ENCODE assay signal across 24 cellular contexts in the genomic region with DNA sequence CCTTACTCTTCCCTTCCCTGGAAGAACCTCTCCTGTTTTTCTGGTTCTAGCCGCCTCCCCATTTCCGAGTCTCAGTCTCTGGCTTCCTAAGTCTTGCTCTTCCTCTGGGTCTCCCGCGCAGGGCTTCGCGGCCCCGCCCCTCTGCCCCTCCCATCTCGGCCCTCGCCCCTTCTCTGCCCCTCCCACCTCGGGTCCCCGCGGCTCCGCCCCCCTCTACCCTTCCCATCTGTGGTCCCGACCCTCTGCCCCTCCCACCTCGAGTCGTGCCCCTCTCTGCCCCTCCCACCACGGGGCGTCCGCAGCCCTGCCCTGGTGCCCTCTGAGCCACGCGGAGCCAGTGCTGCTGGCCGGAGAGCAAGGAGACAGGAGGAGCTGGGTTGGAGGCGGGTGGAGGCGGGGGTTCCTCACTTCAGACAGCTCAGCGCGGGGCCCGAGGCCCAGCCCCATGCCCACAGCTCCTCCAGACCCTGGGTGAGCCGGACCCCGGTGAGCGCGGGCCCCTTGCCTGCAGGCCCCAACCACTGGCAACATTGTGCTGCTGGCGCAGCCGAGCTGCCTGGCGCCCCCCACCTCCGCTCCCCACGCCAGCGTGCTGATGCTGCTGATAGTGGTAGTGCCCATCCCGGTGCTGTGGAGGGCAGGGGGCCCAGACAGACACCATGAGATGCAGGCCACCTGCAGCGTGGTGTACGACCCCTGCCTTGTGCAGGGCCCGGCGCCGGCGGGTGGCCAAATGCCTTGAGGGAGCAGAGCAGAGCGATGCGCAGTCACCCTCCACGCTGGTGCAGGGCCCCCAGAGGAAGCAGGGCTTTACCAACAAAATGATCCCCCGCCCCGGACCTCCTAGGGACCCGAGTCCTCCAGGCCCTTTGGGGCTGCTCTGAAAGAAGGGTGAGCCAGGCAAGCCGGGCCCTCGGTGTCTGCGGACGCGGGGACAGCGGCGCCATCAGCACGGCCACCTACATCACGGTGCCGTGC.
DNase-seq lines count a peak whose midpoint lies in the region; ATAC-seq, FAIRE-seq and TF ChIP-seq lines count a peak whose summit lies in the region.
"Had no signal": no experiment of that assay in that cellular context is flagged by ENCODE, and none has a peak within 500 bp of the region (broad histone marks: within the 10 kb centered on the region; RNA-seq: fewer than 3 reads in every experiment).

No MANE protein-coding gene starts in this region.

- no peak overlapping the region for H3K27ac Mint-ChIP-seq in natural killer cell treated with Interleukin-12 subunit alpha and Interleukin-12 subunit beta and Interleukin-15 and Interleukin-18, amount 100 ng/mL, for 72 hours
- no peak overlapping the region for H3K27ac Mint-ChIP-seq in natural killer cell
- H3K27ac Mint-ChIP-seq in central memory CD8-positive, alpha-beta T cell (ENCODE audit: low read depth), result no peak overlapping the region
- H3K27ac Mint-ChIP-seq: CD4-positive, CD25-positive, alpha-beta regulatory T cell; HFFc6 had no signal

- H3K9me2 ChIP-seq in OCI-LY7 (ENCODE audit: insufficient read depth, low read length), result no peaks in the 10 kb centered on the region

- H2AFZ ChIP-seq in OCI-LY7 (ENCODE audit: low read length), result no peak overlapping the region
- H2AFZ ChIP-seq: PC-9 had no signal

- peaks cover 19% of the 10 kb centered on the region for H3K9me3 Mint-ChIP-seq in natural killer cell treated with Interleukin-12 subunit alpha and Interleukin-12 subunit beta and Interleukin-15 and Interleukin-18, amount 100 ng/mL, for 72 hours
- peaks cover 7 to 38% of the 10 kb centered on the region in 2 donors for H3K9me3 Mint-ChIP-seq in natural killer cell
- H3K9me3 Mint-ChIP-seq in central memory CD8-positive, alpha-beta T cell, result peaks cover 40% of the 10 kb centered on the region

- no peak for FAIRE-seq in urothelium cell line (lab: Jason Lieb, UNC)
- FAIRE-seq: A204.1, HepG2 had no signal

- POLR2A ChIA-PET in OCI-LY7 (lab: Charles Lee), result interaction anchor here (0.6 kb wide), 1 partner anchor 204 kb away, joined by 4 read pairs; no protein-coding TSS in a partner anchor

- no peak overlapping the region for H3K4me2 ChIP-seq in OCI-LY7 (ENCODE audit: low read length)
- H3K4me2 ChIP-seq: BLaER1, PC-9 had no signal

- no TSS peak for BruUV-seq in OCI-LY7 (replicated peaks; lab: Mats Ljungman, UMichigan)

- no peaks in the 10 kb centered on the region for H4K20me1 ChIP-seq in OCI-LY7 (ENCODE audit: insufficient read depth, low read length)
- H4K20me1 ChIP-seq: BLaER1 had no signal

- no peak overlapping the region for H3K4me3 Mint-ChIP-seq in natural killer cell treated with Interleukin-12 subunit alpha and Interleukin-12 subunit beta and Interleukin-15 and Interleukin-18, amount 100 ng/mL, for 72 hours
- H3K4me3 Mint-ChIP-seq in natural killer cell, result no peak overlapping the region
- H3K4me3 Mint-ChIP-seq in central memory CD8-positive, alpha-beta T cell, result no peak overlapping the region
- H3K4me3 Mint-ChIP-seq: CD4-positive, CD25-positive, alpha-beta regulatory T cell; HFFc6 had no signal

- DNase-seq in natural killer cell treated with Interleukin-12 subunit alpha and Interleukin-12 subunit beta and Interleukin-15 and Interleukin-18, amount 100 ng/mL, for 72 hours (ENCODE audit: low spot score), result no peak
- DNase-seq in natural killer cell (no peak), NCI-H748 treated with DMSO at 0.1 percent for 48 hours (lab: John Stamatoyannopoulos, UW) (peak; percentile 4), urothelium cell line (ENCODE audit: low spot score) (peak; percentile 28), OCI-LY7 (ENCODE audit: low spot score) (no peak)
- no peak for DNase-seq in central memory CD8-positive, alpha-beta T cell (ENCODE audit: low spot score in 2 of 2)
- DNase-seq: CD4-positive, CD25-positive, alpha-beta regulatory T cell; DMS153; DND-41; GOT3; HFFc6; Karpas-422; NCI-H1092 treated with DMSO at 0.1 percent for 48 hours; NCI-H2029; NCI-H526 treated with DMSO at 0.1 percent for 48 hours; NK-92 treated with Interleukin-12 subunit alpha and Interleukin-12 subunit beta, amount 100 ng/mL, for 24 hours; PC-9; Right ventricle myocardium superior had no signal

- H3K27me3 Mint-ChIP-seq in natural killer cell treated with Interleukin-12 subunit alpha and Interleukin-12 subunit beta and Interleukin-15 and Interleukin-18, amount 100 ng/mL, for 72 hours, result no peaks in the 10 kb centered on the region
- no peaks in the 10 kb centered on the region for H3K27me3 Mint-ChIP-seq in natural killer cell (ENCODE audit: low read depth in 2 of 2)
- no peaks in the 10 kb centered on the region for H3K27me3 Mint-ChIP-seq in central memory CD8-positive, alpha-beta T cell
- H3K27me3 Mint-ChIP-seq: CD4-positive, CD25-positive, alpha-beta regulatory T cell had no signal

- H3K36me3 ChIP-seq in OCI-LY7 (ENCODE audit: insufficient read depth, low read length), result no peaks in the 10 kb centered on the region
- H3K36me3 ChIP-seq: BLaER1, HAP-1 had no signal

- H3K4me3 ChIP-seq in OCI-LY7 (ENCODE audit: low read depth, low read length, poor library complexity, severe bottlenecking), result no peak overlapping the region
- H3K4me3 ChIP-seq: BLaER1, HAP-1, PC-9 had no signal

- no peaks in the 10 kb centered on the region for H3K9me3 ChIP-seq in OCI-LY7 (ENCODE audit: low read length)
- H3K9me3 ChIP-seq: HAP-1 had no signal

- TF ChIP-seq CTCF in natural killer cell (IDR thresholded peaks at IDR 0.05) (no peak), OCI-LY7 (conservative IDR thresholded peaks at IDR 0.05; ENCODE audit: low read length) (no peak)

- peaks cover 11% of the 10 kb centered on the region for H3K36me3 Mint-ChIP-seq in natural killer cell treated with Interleukin-12 subunit alpha and Interleukin-12 subunit beta and Interleukin-15 and Interleukin-18, amount 100 ng/mL, for 72 hours
- H3K36me3 Mint-ChIP-seq in natural killer cell, result peaks cover 8% of the 10 kb centered on the region
- H3K36me3 Mint-ChIP-seq in central memory CD8-positive, alpha-beta T cell (ENCODE audit: insufficient read depth), result no peaks in the 10 kb centered on the region
- H3K36me3 Mint-ChIP-seq: CD4-positive, CD25-positive, alpha-beta regulatory T cell had no signal

- H3K4me1 Mint-ChIP-seq in natural killer cell treated with Interleukin-12 subunit alpha and Interleukin-12 subunit beta and Interleukin-15 and Interleukin-18, amount 100 ng/mL, for 72 hours (ENCODE audit: low read depth in 2 of 2), result no peaks in the 10 kb centered on the region
- no peaks in the 10 kb centered on the region for H3K4me1 Mint-ChIP-seq in natural killer cell
- H3K4me1 Mint-ChIP-seq in central memory CD8-positive, alpha-beta T cell, result no peaks in the 10 kb centered on the region
- H3K4me1 Mint-ChIP-seq: CD4-positive, CD25-positive, alpha-beta regulatory T cell had no signal

- no peaks in the 10 kb centered on the region for H3K4me1 ChIP-seq in OCI-LY7 (ENCODE audit: insufficient read depth, low read length, poor library complexity, severe bottlenecking)
- H3K4me1 ChIP-seq: BLaER1, HAP-1 had no signal

- H3K27ac ChIP-seq in OCI-LY7 (ENCODE audit: low read depth, low read length, poor library complexity, severe bottlenecking), result no peak overlapping the region
- H3K27ac ChIP-seq: BLaER1, PC-9 had no signal

- peak; percentile 5 to 37 for ATAC-seq in natural killer cell treated with Interleukin-12 subunit alpha and Interleukin-12 subunit beta and Interleukin-15 and Interleukin-18, amount 100 ng/mL, for 72 hours
- ATAC-seq in natural killer cell (no peak), HG03439 (IDR thresholded peaks at IDR 0.05; ENCODE audit: unreplicated experiment) (no peak), HG02970 (IDR thresholded peaks at IDR 0.05; ENCODE audit: low FRiP score, unreplicated experiment) (no peak)
- peak; percentile 14 for ATAC-seq in central memory CD8-positive, alpha-beta T cell (replicated peaks; ENCODE audit: extremely low read depth, poor library complexity, severe bottlenecking)
- ATAC-seq: HepG2 had no signal

- intact Hi-C loops in natural killer cell (cut with micrococcal nuclease) (no loop called here), OCI-LY7 (cut with micrococcal nuclease; ENCODE audit: unreplicated experiment) (no loop called here)

- H3K79me2 ChIP-seq in OCI-LY7 (ENCODE audit: insufficient read depth, low read depth, low read length), result no peaks in the 10 kb centered on the region

- CTCF ChIA-PET in OCI-LY7 (lab: Charles Lee; ENCODE audit: unreplicated experiment), result no interaction called here

Comparison
In these comparisons a context has a peak if more than half of its experiments do, and no peak if none do; other contexts are left out.
1. ATAC-seq: peak in natural killer cell treated with Interleukin-12 subunit alpha and Interleukin-12 subunit beta and Interleukin-15 and Interleukin-18, amount 100 ng/mL, for 72 hours (2 of 2) and central memory CD8-positive, alpha-beta T cell (single experiment); none in natural killer cell (0 of 3), HG03439 (single experiment) and HG02970 (single experiment).
2. DNase-seq: peak in NCI-H748 treated with DMSO at 0.1 percent for 48 hours (single experiment) and urothelium cell line (single experiment); none in natural killer cell treated with Interleukin-12 subunit alpha and Interleukin-12 subunit beta and Interleukin-15 and Interleukin-18, amount 100 ng/mL, for 72 hours (single experiment), natural killer cell (single experiment), central memory CD8-positive, alpha-beta T cell (0 of 2) and OCI-LY7 (single experiment).